In genomic region chr1:227219715-227220292, GRCh38 we compare ENCODE assay signal across 22 cellular contexts.
DNase-seq lines count a peak whose midpoint lies in the region; ATAC-seq, FAIRE-seq and TF ChIP-seq lines count a peak whose summit lies in the region.
"Had no signal": no experiment of that assay in that cellular context is flagged by ENCODE, and none has a peak within 500 bp of the region (broad histone marks: within the 10 kb centered on the region; RNA-seq: fewer than 3 reads in every experiment).

No MANE protein-coding gene starts in this region.

- DNase-seq in K562 (ENCODE audit: extremely low read depth in 1 of 4, low spot score in 3 of 4) (peak in 2 of 4 experiments; percentile 26 to 40), iPS-NIHi11 (ENCODE audit: low spot score) (peak; percentile 23), renal cortical epithelial cell (ENCODE audit: low read depth) (peak; percentile 13), NCI-H510A treated with DMSO at 0.1 percent for 48 hours (lab: John Stamatoyannopoulos, UW) (no peak), NOMO-1 treated with DMSO at 0.1 percent for 48 hours (lab: John Stamatoyannopoulos, UW; ENCODE audit: unreplicated experiment) (no peak), hepatic stellate cell (ENCODE audit: low spot score) (no peak)
- DNase-seq: activated CD4-positive, alpha-beta T cell treated with anti-CD3 and anti-CD28 coated beads for 36 hours; activated CD8-positive, alpha-beta memory T cell treated with anti-CD3 and anti-CD28 coated beads, Interleukin-2, amount 10 ng/mL, durations not matched to agents 7 days and 5 days; activated naive CD8-positive, alpha-beta T cell treated with anti-CD3 and anti-CD28 coated beads, Interleukin-2, amount 10 ng/mL, durations not matched to agents 7 days and 5 days; cortex of kidney; DMS79 treated with DMSO at 0.1 percent for 48 hours; naive B cell; NCI-H1417; NCI-H526 treated with DMSO at 0.1 percent for 48 hours; pancreas; PC-9; stimulated activated CD4-positive, alpha-beta T cell treated with anti-CD3 and anti-CD28 coated beads, Interleukin-2, amount 100 ng/mL, for 24 hours; trophoblast cell had no signal

- no peak overlapping the region for H3K4me2 ChIP-seq in K562 (ENCODE audit: insufficient read depth, low read length)
- H3K4me2 ChIP-seq: PC-9 had no signal

- H3K27ac ChIP-seq in K562 (ENCODE audit: extremely low read depth, low read depth, low read length): no peak overlapping the region
- H3K27ac ChIP-seq: pancreas, PC-9 had no signal

- no peak overlapping the region for H3K9ac ChIP-seq in K562 (ENCODE audit: insufficient read depth in 1 of 2, low read depth in 2 of 2, low read length in 2 of 2)

- H3K79me2 ChIP-seq in K562 (ENCODE audit: control insufficient read depth, insufficient read depth, low read length): peaks cover 87% of the 10 kb centered on the region

- in situ Hi-C loops in K562 (cut with MboI): no loop called here

- TF ChIP-seq EP300 in Ishikawa (IDR thresholded peaks at IDR 0.05; ENCODE audit: borderline replicate concordance) (no peak), K562 (IDR thresholded peaks at IDR 0.05; ENCODE audit: low read length) (no peak)

- no peaks in the 10 kb centered on the region for H3K9me3 ChIP-seq in K562 (replicated peaks; ENCODE audit: control insufficient read depth, insufficient read depth, low read depth, low read length)
- H3K9me3 ChIP-seq: pancreas had no signal

- peak; percentile 68 for ATAC-seq in K562
- ATAC-seq: activated CD4-positive, alpha-beta T cell treated with anti-CD3 and anti-CD28 coated beads for 36 hours; activated CD8-positive, alpha-beta memory T cell treated with anti-CD3 and anti-CD28 coated beads, Interleukin-2, amount 10 ng/mL, durations not matched to agents 7 days and 5 days; activated T-helper 17 cell treated with anti-CD3 and anti-CD28 coated beads, Interleukin-2, amount 50 U/mL, for 72 hours had no signal

- intact Hi-C loops in K562 (cut with micrococcal nuclease): loop anchor here (10.0 kb wide), 1 partner anchor 305 kb away; no protein-coding TSS in a partner anchor

- CTCF ChIA-PET in K562 (lab: Yijun Ruan, JAX; ENCODE audit: low intra/inter-chr PET ratio): no interaction called here

- no peak for FAIRE-seq in K562 (lab: Jason Lieb, UNC)
- FAIRE-seq: frontal cortex, pancreas had no signal

- H2AFZ ChIP-seq in K562 (ENCODE audit: low read depth, low read length): no peak overlapping the region
- H2AFZ ChIP-seq: PC-9 had no signal

- BruUV-seq in K562 (replicated peaks; lab: Mats Ljungman, UMichigan): no TSS peak

- peaks cover 4% of the 10 kb centered on the region; the same call in 1 of the 3 replicates for H3K36me3 ChIP-seq in K562 (ENCODE audit: control insufficient read depth, insufficient read depth, low read length)
- H3K36me3 ChIP-seq: pancreas had no signal

- WGBS in K562 (ENCODE audit: insufficient coverage, low coverage, missing lambda C conversion rate): 68% methylated on average over 1 of the region's 1 CpG

- H3K4me3 ChIP-seq in K562: no peak overlapping the region
- H3K4me3 ChIP-seq: lung, pancreas, PC-9 had no signal

- no peak for TF ChIP-seq POLR2A in K562 (conservative IDR thresholded peaks at IDR 0.05)

- peak; percentile 4; the same call in 1 of the 2 replicates for TF ChIP-seq RAD21 in Ishikawa (IDR thresholded peaks at IDR 0.05; ENCODE audit: low read depth)
- 0 out of 4 replicates have a peak, but pooled peaks of 1 of the 2 experiments have one; percentile 13 for TF ChIP-seq RAD21 in K562 (CRISPR knock-in tag; conservative IDR thresholded peaks at IDR 0.05 in 1 of 2, IDR thresholded peaks at IDR 0.05 in 1 of 2)

- peaks cover 0 to 21% of the 10 kb centered on the region in 2 experiments; a peak in 4 of 5 replicates for H3K4me1 ChIP-seq in K562 (replicated peaks in 1 of 2; ENCODE audit: control insufficient read depth in 2 of 2, insufficient read depth in 2 of 2, low read length in 2 of 2)

- POLR2A ChIA-PET in K562 (lab: Yijun Ruan, JAX): interaction anchor here (1.1 kb wide), 1 partner anchor 35 kb away, joined by 3 read pairs; no protein-coding TSS in a partner anchor

- peaks cover 5% of the 10 kb centered on the region; the same call in 1 of the 2 replicates for H4K20me1 ChIP-seq in K562 (replicated peaks; ENCODE audit: control insufficient read depth, insufficient read depth, low read length)

- no peaks in the 10 kb centered on the region for H3K27me3 ChIP-seq in K562 (ENCODE audit: control insufficient read depth in 2 of 2, insufficient read depth in 2 of 2, low read length in 2 of 2)
- H3K27me3 ChIP-seq: pancreas had no signal

- H3K9me1 ChIP-seq in K562 (ENCODE audit: control insufficient read depth, insufficient read depth, low read length): peaks cover 8% of the 10 kb centered on the region

- TF ChIP-seq CTCF in K562 (IDR thresholded peaks at IDR 0.05 in 2 of 3, conservative IDR thresholded peaks at IDR 0.05 in 1 of 3; ENCODE audit: insufficient read depth in 2 of 3, low read depth in 1 of 3, low read length in 3 of 3): peak; percentile 9 to 31 (median 30); a peak in 2 of 6 replicates

TF ChIP-seq in Ishikawa, 13 proteins besides CTCF, POLR2A, EP300 and RAD21:
- no peak for TF ChIP-seq ZBTB7A (IDR thresholded peaks at IDR 0.05; ENCODE audit: low read depth)
- no peak for TF ChIP-seq NFIC (IDR thresholded peaks at IDR 0.05)
- TF ChIP-seq TCF12 (IDR thresholded peaks at IDR 0.05; ENCODE audit: low read depth): no peak
- TF ChIP-seq CREB1 (IDR thresholded peaks at IDR 0.05; ENCODE audit: low read depth): no peak

TF ChIP-seq in K562, 482 proteins besides CTCF, POLR2A, EP300 and RAD21:
- TF ChIP-seq, protein P1, sequence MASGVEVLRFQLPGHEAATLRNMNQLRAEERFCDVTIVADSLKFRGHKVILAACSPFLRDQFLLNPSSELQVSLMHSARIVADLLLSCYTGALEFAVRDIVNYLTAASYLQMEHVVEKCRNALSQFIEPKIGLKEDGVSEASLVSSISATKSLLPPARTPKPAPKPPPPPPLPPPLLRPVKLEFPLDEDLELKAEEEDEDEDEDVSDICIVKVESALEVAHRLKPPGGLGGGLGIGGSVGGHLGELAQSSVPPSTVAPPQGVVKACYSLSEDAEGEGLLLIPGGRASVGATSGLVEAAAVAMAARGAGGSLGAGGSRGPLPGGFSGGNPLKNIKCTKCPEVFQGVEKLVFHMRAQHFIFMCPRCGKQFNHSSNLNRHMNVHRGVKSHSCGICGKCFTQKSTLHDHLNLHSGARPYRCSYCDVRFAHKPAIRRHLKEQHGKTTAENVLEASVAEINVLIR (CRISPR knock-in tag; IDR thresholded peaks at IDR 0.05): 0 out of 2 replicates have a peak, but pooled peaks have one; percentile 12
- TF ChIP-seq PHB2 (IDR thresholded peaks at IDR 0.05; ENCODE audit: low read depth): no peak

Comparison
In these comparisons a context has a peak if more than half of its experiments do, and no peak if none do; other contexts are left out.
1. DNase-seq: peak in iPS-NIHi11 (single experiment) and renal cortical epithelial cell (single experiment); none in NCI-H510A treated with DMSO at 0.1 percent for 48 hours (single experiment), NOMO-1 treated with DMSO at 0.1 percent for 48 hours (single experiment) and hepatic stellate cell (single experiment).